In genomic region chr1:32859915-32860314, GRCh38 we compare ENCODE assay signal across 38 cellular contexts. TPM values are rescaled to one million over a fixed set of nuclear protein-coding genes. Genes with fewer than 3 reads are reported as not detected.
"Had no signal": no experiment of that assay in that cellular context is flagged by ENCODE, and none has a peak within 500 bp of the region (broad histone marks: within the 10 kb centered on the region; RNA-seq: fewer than 3 reads in every experiment).

No MANE protein-coding gene starts in this region.

- DNase-seq: activated CD4-positive, alpha-beta T cell treated with anti-CD3 and anti-CD28 coated beads, Interleukin-2, amount 10 ng/mL, durations not matched to agents 24 days and 14 days; activated CD4-positive, alpha-beta T cell treated with anti-CD3 and anti-CD28 coated beads, Interleukin-2, amount 50 U/mL, for 4 hours; activated CD8-positive, alpha-beta memory T cell treated with anti-CD3 and anti-CD28 coated beads, Interleukin-2, amount 50 U/mL, for 4 hours; activated gamma-delta T cell treated with Interleukin-2 at 50 U/mL for 16 hours; activated naive CD4-positive, alpha-beta T cell treated with anti-CD3 and anti-CD28 coated beads for 36 hours; activated T-cell treated with anti-CD3 and anti-CD28 coated beads for 4 hours; activated T-cell treated with anti-CD3 and anti-CD28 coated beads, Interleukin-2, amount 50 U/mL, for 4 hours; adrenal gland; body of pancreas; cerebellar nuclear complex; Kasumi-1; KG1; MM.1S; MV-4-11; NCI-H1092; NCI-H1436 treated with DMSO at 0.1 percent for 48 hours; NCI-H1694 treated with DMSO at 0.1 percent for 48 hours; NCI-H2029; NCI-H345; NCI-H510A; NCI-H526; NCI-H748 treated with DMSO at 0.1 percent for 48 hours; NK-92 treated with Interleukin-12 subunit alpha and Interleukin-12 subunit beta, amount 100 ng/mL, for 24 hours; PC-3; Peyer's patch; RPMI8226; SHP77 treated with DMSO at 0.1 percent for 48 hours; T-helper 1 cell; T-helper 2 cell; T-helper 9 cell had no signal

- H3K27me3 ChIP-seq: adrenal gland, body of pancreas, breast epithelium, Peyer's patch had no signal

- H3K4me3 ChIP-seq: adrenal gland, body of pancreas, breast epithelium, Peyer's patch had no signal

- FAIRE-seq: astrocyte, TTC549 had no signal

- H3K9me3 ChIP-seq: adrenal gland, body of pancreas, breast epithelium, Peyer's patch had no signal

- ATAC-seq: activated naive CD4-positive, alpha-beta T cell treated with anti-CD3 and anti-CD28 coated beads, Interleukin-2, amount 50 U/mL, for 72 hours; activated T-cell treated with anti-CD3 and anti-CD28 coated beads, Interleukin-2, amount 50 U/mL, for 4 hours; body of pancreas; PC-3; SK-N-SH treated with all-trans-retinoic acid at 6 μM for 48 hours had no signal

- H3K27ac ChIP-seq: adrenal gland, body of pancreas, breast epithelium, Peyer's patch had no signal

- H3K4me1 ChIP-seq: body of pancreas, breast epithelium, Peyer's patch had no signal

RNA-seq across cellular contexts. Expression of gene FNDC5, which starts 10.8 kb away (rescaled TPM):
- total RNA-seq: activated CD4-positive, alpha-beta T cell treated with anti-CD3 and anti-CD28 coated beads, Interleukin-2, amount 10 ng/mL, durations not matched to agents 24 days and 14 days; activated naive CD4-positive, alpha-beta T cell treated with anti-CD3 and anti-CD28 coated beads for 36 hours; activated naive CD4-positive, alpha-beta T cell treated with anti-CD3 and anti-CD28 coated beads, Interleukin-2, amount 50 U/mL, for 72 hours; activated T-cell treated with anti-CD3 and anti-CD28 coated beads, Interleukin-2, amount 50 U/mL, for 4 hours; activated T-helper 1 cell treated with anti-CD3 and anti-CD28 coated beads, Interleukin-12 subunit alpha, Interleukin-12 subunit beta, Interleukin-2, Interleukin-4 antibody, amounts not matched to agents 30 ng/mL and 10 ng/mL and 1 ng/mL, durations not matched to agents 14 hours and 24 hours and 36 hours; body of pancreas had no signal

RNA-seq across cellular contexts. Expression of gene HPCA, which starts 26.4 kb away (rescaled TPM):
- total RNA-seq: activated CD4-positive, alpha-beta T cell treated with anti-CD3 and anti-CD28 coated beads, Interleukin-2, amount 10 ng/mL, durations not matched to agents 24 days and 14 days; activated naive CD4-positive, alpha-beta T cell treated with anti-CD3 and anti-CD28 coated beads for 36 hours; activated T-cell treated with anti-CD3 and anti-CD28 coated beads, Interleukin-2, amount 50 U/mL, for 4 hours; activated T-helper 1 cell treated with anti-CD3 and anti-CD28 coated beads, Interleukin-12 subunit alpha, Interleukin-12 subunit beta, Interleukin-2, Interleukin-4 antibody, amounts not matched to agents 30 ng/mL and 10 ng/mL and 1 ng/mL, durations not matched to agents 14 hours and 24 hours and 36 hours; astrocyte; body of pancreas; cardiac septum; PC-3; SK-MEL-5 had no signal
